In genomic region chr15:41961803-41962202, GRCh38 we compare ENCODE assay signal across 20 cellular contexts. TPM values are rescaled to one million over a fixed set of nuclear protein-coding genes. Genes with fewer than 3 reads are reported as not detected.
A peak's percentile ranks its signal among the peaks of the same experiment; 100 is the strongest.
DNase-seq lines count a peak whose midpoint lies in the region; ATAC-seq and TF ChIP-seq lines count a peak whose summit lies in the region.
"Had no signal": no experiment of that assay in that cellular context is flagged by ENCODE, and none has a peak within 500 bp of the region (broad histone marks: within the 10 kb centered on the region; RNA-seq: fewer than 3 reads in every experiment).

No MANE protein-coding gene starts in this region.

- H3K4me1 ChIP-seq in RWPE2 (ENCODE audit: insufficient read depth, poor library complexity, severe bottlenecking) (peaks cover 18% of the 10 kb centered on the region), mesenchymal stem cell (ENCODE audit: control insufficient read depth, insufficient read depth, low read depth, low read length) (peaks cover 32% of the 10 kb centered on the region)

- H2BK120ac ChIP-seq in mesenchymal stem cell (ENCODE audit: low read depth, low read length): no peak overlapping the region

- H3K4ac ChIP-seq in mesenchymal stem cell (ENCODE audit: low read depth in 1 of 2, low read length in 2 of 2): no peak overlapping the region

- H3K9me3 ChIP-seq in RWPE2 (ENCODE audit: severe bottlenecking) (no peaks in the 10 kb centered on the region), mesenchymal stem cell (ENCODE audit: control insufficient read depth, low read length) (no peaks in the 10 kb centered on the region)

- CTCF ChIA-PET in HEK293T (lab: Yijun Ruan, JAX): no interaction called here

- WGBS in mesenchymal stem cell: 82% methylated on average over 1 of the region's 1 CpG

- H3K23ac ChIP-seq in mesenchymal stem cell (ENCODE audit: low read length in 2 of 2): no peak overlapping the region

- no peak overlapping the region for H4K8ac ChIP-seq in mesenchymal stem cell (ENCODE audit: low read length)

- no peak overlapping the region for H2BK15ac ChIP-seq in mesenchymal stem cell (ENCODE audit: low read depth, poor library complexity, severe bottlenecking)

- TF ChIP-seq CTCF in 22Rv1 (IDR thresholded peaks at IDR 0.05) (no peak), RWPE2 (IDR thresholded peaks at IDR 0.05; ENCODE audit: poor library complexity, severe bottlenecking) (no peak), chondrocyte (IDR thresholded peaks at IDR 0.05) (no peak)

- H2AK5ac ChIP-seq in mesenchymal stem cell (ENCODE audit: low read length, severe bottlenecking): no peak overlapping the region

- H3K4me3 ChIP-seq in RWPE2 (ENCODE audit: severe bottlenecking) (no peak overlapping the region), mesenchymal stem cell (ENCODE audit: insufficient read depth in 1 of 2, low read depth in 1 of 2, low read length in 2 of 2) (no peak overlapping the region)

- peaks cover 2% of the 10 kb centered on the region for H3K36me3 Mint-ChIP-seq in chondrocyte (ENCODE audit: low read depth)

- H3K14ac ChIP-seq in mesenchymal stem cell (ENCODE audit: low read length in 2 of 2): no peak overlapping the region

- peak overlapping the region; percentile 38 for H3K27ac ChIP-seq in 22Rv1
- H3K27ac ChIP-seq in RWPE2 (ENCODE audit: poor library complexity, severe bottlenecking): peak overlapping the region; percentile 33
- peak overlapping the region; percentile 87 for H3K27ac ChIP-seq in mesenchymal stem cell (ENCODE audit: low read length, poor library complexity, severe bottlenecking)

- no peak overlapping the region for H2BK5ac ChIP-seq in mesenchymal stem cell (ENCODE audit: low read depth, low read length, poor library complexity, severe bottlenecking)

- in situ Hi-C loops in ACHN (cut with HindIII; ENCODE audit: low pct_ligation_motif_present, low pct_unique_long_range_greater_than_20kb, low sequenced_read_pairs): no loop called here

- no peak overlapping the region for H4K91ac ChIP-seq in mesenchymal stem cell (ENCODE audit: low read length)

- peak overlapping the region; percentile 19 for H3K4me2 ChIP-seq in mesenchymal stem cell (ENCODE audit: low read length, poor library complexity, severe bottlenecking)

- H3K27me3 ChIP-seq in RWPE2 (ENCODE audit: insufficient read depth, poor library complexity, severe bottlenecking): no peaks in the 10 kb centered on the region
- no peaks in the 10 kb centered on the region for H3K27me3 ChIP-seq in mesenchymal stem cell (ENCODE audit: control insufficient read depth in 1 of 2, insufficient read depth in 1 of 2, low read length in 2 of 2)

- peaks cover 4% of the 10 kb centered on the region for H3K9me3 Mint-ChIP-seq in chondrocyte (ENCODE audit: low read depth)
- H3K9me3 Mint-ChIP-seq: CD4-positive, alpha-beta T cell had no signal

- no peaks in the 10 kb centered on the region for H3K27me3 Mint-ChIP-seq in chondrocyte (ENCODE audit: low read depth)
- H3K27me3 Mint-ChIP-seq: CD4-positive, alpha-beta T cell had no signal

- no peak overlapping the region for H2BK12ac ChIP-seq in mesenchymal stem cell (ENCODE audit: low read length in 2 of 2)

- no peak overlapping the region for H3K4me3 Mint-ChIP-seq in chondrocyte (ENCODE audit: unreplicated experiment)
- H3K4me3 Mint-ChIP-seq: CD4-positive, alpha-beta T cell had no signal

- ATAC-seq in RWPE2 (ENCODE audit: low read depth) (peak; percentile 62; the same call in 2 of the 3 replicates), HG03095 (IDR thresholded peaks at IDR 0.05; ENCODE audit: unreplicated experiment) (no peak)

- H3K9ac ChIP-seq in mesenchymal stem cell (ENCODE audit: low read length): no peak overlapping the region

- H3K27ac Mint-ChIP-seq in chondrocyte (ENCODE audit: unreplicated experiment): peak overlapping the region; percentile 59
- H3K27ac Mint-ChIP-seq: CD4-positive, alpha-beta T cell had no signal

- H3K36me3 ChIP-seq in RWPE2 (ENCODE audit: low read depth) (peaks cover 28% of the 10 kb centered on the region), mesenchymal stem cell (ENCODE audit: control insufficient read depth in 1 of 2, insufficient read depth in 2 of 2, low read depth in 1 of 2, low read length in 2 of 2) (peaks cover 0 to 19% of the 10 kb centered on the region in 2 experiments)

- no peak overlapping the region for H2AFZ ChIP-seq in mesenchymal stem cell (ENCODE audit: low read depth, low read length)

- DNase-seq in RWPE2 (ENCODE audit: low spot score) (no peak), chondrocyte (ENCODE audit: low spot score) (no peak), mesenchymal stem cell (no peak), SKM-1 (lab: John Stamatoyannopoulos, UW; ENCODE audit: unreplicated experiment) (no peak), ACHN (no peak), HEK293T (ENCODE audit: extremely low spot score) (no peak)
- DNase-seq: CD4-positive, alpha-beta T cell; DND-41; GF-D8; IMR-90; Kasumi-1; NCI-H1417; NCI-H2029; NCI-H2171 treated with DMSO at 0.1 percent for 48 hours; SIG-M5 had no signal

- no peaks in the 10 kb centered on the region for H3K79me1 ChIP-seq in mesenchymal stem cell (replicated peaks; ENCODE audit: low read length, poor library complexity, severe bottlenecking)

- POLR2A ChIA-PET in HEK293T (lab: Yijun Ruan, JAX): interaction anchor here (1.0 to 1.2 kb wide), 2 partner anchors 9 to 11 kb away, joined by 3 to 7 read pairs; partner anchors contain the start of gene EHD4

- H3K18ac ChIP-seq in mesenchymal stem cell (ENCODE audit: low read depth in 1 of 2, low read length in 2 of 2): no peak overlapping the region

- H3K4me1 Mint-ChIP-seq in chondrocyte (ENCODE audit: low read depth): peaks cover 46% of the 10 kb centered on the region

TF ChIP-seq in HEK293T, 16 proteins besides CTCF, POLR2A, EP300 and RAD21:
- no peak for TF ChIP-seq SP1 (IDR thresholded peaks at IDR 0.05)
- no peak for TF ChIP-seq L3MBTL2 (conservative IDR thresholded peaks at IDR 0.05)
- no peak for TF ChIP-seq PKNOX1 (IDR thresholded peaks at IDR 0.05)
- TF ChIP-seq FOXM1 (IDR thresholded peaks at IDR 0.05; ENCODE audit: borderline replicate concordance): no peak
- TF ChIP-seq SUZ12 (IDR thresholded peaks at IDR 0.05): no peak
- no peak for TF ChIP-seq FOXK2 (IDR thresholded peaks at IDR 0.05)
- no peak for TF ChIP-seq LEF1 (IDR thresholded peaks at IDR 0.05; ENCODE audit: borderline replicate concordance)
- no peak for TF ChIP-seq CTBP1 (IDR thresholded peaks at IDR 0.05; ENCODE audit: borderline replicate concordance)
- no peak for TF ChIP-seq ARNT (IDR thresholded peaks at IDR 0.05)
- no peak for TF ChIP-seq TARDBP (IDR thresholded peaks at IDR 0.05)
- no peak for TF ChIP-seq ELF4 (IDR thresholded peaks at IDR 0.05)
- TF ChIP-seq ZNF384 (IDR thresholded peaks at IDR 0.05): no peak
- TF ChIP-seq HDGF (IDR thresholded peaks at IDR 0.05; ENCODE audit: borderline replicate concordance): no peak
- TF ChIP-seq NFRKB (IDR thresholded peaks at IDR 0.05): no peak
- no peak for TF ChIP-seq FOXA1 (IDR thresholded peaks at IDR 0.05)
- TF ChIP-seq BHLHE40 (IDR thresholded peaks at IDR 0.05; ENCODE audit: borderline replicate concordance): no peak

RNA-seq across cellular contexts. Expression of gene EHD4, which starts 10.6 kb away (rescaled TPM):
- total RNA-seq in chondrocyte: 23.2 to 23.9 TPM (median 23.8 TPM) in 3 replicates
- polyA plus RNA-seq in mesenchymal stem cell (2013, experiment 1 of 2): 16.3 TPM
- 16.0 TPM for polyA plus RNA-seq in mesenchymal stem cell (2013, experiment 2 of 2)

RNA-seq across cellular contexts. Expression of gene PLA2G4E, which starts 59.0 kb away (rescaled TPM):
- not detected in 3 replicates for total RNA-seq in chondrocyte
- not detected for polyA plus RNA-seq in mesenchymal stem cell (2013, experiment 1 of 2)
- polyA plus RNA-seq in mesenchymal stem cell (2013, experiment 2 of 2): not detected
- total RNA-seq: A673; CD4-positive, alpha-beta T cell; H4; IMR-90; NCI-H460 had no signal
- polyA plus RNA-seq: IMR-90 had no signal

Comparison
In these comparisons a context has a peak if more than half of its experiments do, and no peak if none do; other contexts are left out.
1. H3K27ac ChIP-seq: peak in every context shown above with its lines; median percentile 87 in mesenchymal stem cell; 38 in 22Rv1; 33 in RWPE2.